Comparison of ENCODE assay signal across 9 cellular contexts in genomic region chr2:118310878-118311442, GRCh38.
DNase-seq lines count a peak whose midpoint lies in the region; ATAC-seq and TF ChIP-seq lines count a peak whose summit lies in the region.
"Had no signal": no experiment of that assay in that cellular context is flagged by ENCODE, and none has a peak within 500 bp of the region (broad histone marks: within the 10 kb centered on the region; RNA-seq: fewer than 3 reads in every experiment).

No MANE protein-coding gene starts in this region.

- H3K36me3 ChIP-seq in adipocyte (ENCODE audit: control insufficient read depth, insufficient read depth, low read length, severe bottlenecking) (no peaks in the 10 kb centered on the region), kidney epithelial cell (ENCODE audit: control insufficient read depth, insufficient read depth, low read length) (no peaks in the 10 kb centered on the region), thoracic aorta (no peaks in the 10 kb centered on the region)

- peak overlapping the region; percentile 84 for H3K4me3 ChIP-seq in adipocyte (ENCODE audit: low read length)
- H3K4me3 ChIP-seq in kidney epithelial cell (ENCODE audit: low read depth, low read length) = peak overlapping the region; percentile 57
- H3K4me3 ChIP-seq in thoracic aorta = peak overlapping the region; percentile 78

- H3K4me1 ChIP-seq in adipocyte (ENCODE audit: control insufficient read depth, insufficient read depth, low read length) (peaks cover 7% of the 10 kb centered on the region), thoracic aorta (ENCODE audit: control insufficient read depth in 1 of 2, low read depth in 2 of 2) (peaks cover 0 to 4% of the 10 kb centered on the region in 2 donors)

- no peak overlapping the region for H3K27ac ChIP-seq in thoracic aorta

- peak overlapping the region; percentile 91 for H3K9ac ChIP-seq in adipocyte (ENCODE audit: low read length)

- CTCF ChIA-PET in activated CD8-positive, alpha-beta memory T cell treated with anti-CD3 and anti-CD28 coated beads, Interleukin-2, amount 10 ng/mL, durations not matched to agents 7 days and 5 days (lab: Charles Lee) = no interaction called here

- H3K27ac Mint-ChIP-seq in activated CD8-positive, alpha-beta memory T cell treated with anti-CD3 and anti-CD28 coated beads, Interleukin-2, amount 10 ng/mL, durations not matched to agents 7 days and 5 days = peak overlapping the region; percentile 86

- peaks cover 5% of the 10 kb centered on the region for H3K4me1 Mint-ChIP-seq in activated CD8-positive, alpha-beta memory T cell treated with anti-CD3 and anti-CD28 coated beads, Interleukin-2, amount 10 ng/mL, durations not matched to agents 7 days and 5 days

- ATAC-seq in activated CD8-positive, alpha-beta memory T cell treated with anti-CD3 and anti-CD28 coated beads, Interleukin-2, amount 10 ng/mL, durations not matched to agents 7 days and 5 days = no peak
- no peak for ATAC-seq in thoracic aorta (ENCODE audit: insufficient number of reproducible peaks, low FRiP score, low read depth)
- ATAC-seq: left lobe of liver had no signal

- DNase-seq in activated CD8-positive, alpha-beta memory T cell treated with anti-CD3 and anti-CD28 coated beads, Interleukin-2, amount 10 ng/mL, durations not matched to agents 7 days and 5 days = no peak
- DNase-seq in activated CD8-positive, alpha-beta memory T cell treated with anti-CD3 and anti-CD28 coated beads for 24 hours = no peak
- DNase-seq in adipocyte (ENCODE audit: low read depth) (no peak), kidney epithelial cell (ENCODE audit: low read depth) (no peak), thoracic aorta (ENCODE audit: low spot score) (no peak), COLO829 (ENCODE audit: low spot score) (no peak), Ammon's horn (ENCODE audit: low spot score) (no peak), amniotic stem cell (lab: John Stamatoyannopoulos, UW) (no peak)

- H3K9me3 ChIP-seq in adipocyte (ENCODE audit: control insufficient read depth, low read length) (no peaks in the 10 kb centered on the region), thoracic aorta (no peaks in the 10 kb centered on the region)

- H3K4me3 Mint-ChIP-seq in activated CD8-positive, alpha-beta memory T cell treated with anti-CD3 and anti-CD28 coated beads, Interleukin-2, amount 10 ng/mL, durations not matched to agents 7 days and 5 days = peak overlapping the region; percentile 75

- no peaks in the 10 kb centered on the region for H3K36me3 Mint-ChIP-seq in activated CD8-positive, alpha-beta memory T cell treated with anti-CD3 and anti-CD28 coated beads, Interleukin-2, amount 10 ng/mL, durations not matched to agents 7 days and 5 days

- peaks cover 22% of the 10 kb centered on the region for H3K27me3 Mint-ChIP-seq in activated CD8-positive, alpha-beta memory T cell treated with anti-CD3 and anti-CD28 coated beads, Interleukin-2, amount 10 ng/mL, durations not matched to agents 7 days and 5 days

- H3K9me3 Mint-ChIP-seq in activated CD8-positive, alpha-beta memory T cell treated with anti-CD3 and anti-CD28 coated beads, Interleukin-2, amount 10 ng/mL, durations not matched to agents 7 days and 5 days (ENCODE audit: low read depth) = no peaks in the 10 kb centered on the region

- H3K27me3 ChIP-seq in adipocyte (replicated peaks; ENCODE audit: control insufficient read depth, insufficient read depth, low read length) (no peaks in the 10 kb centered on the region), kidney epithelial cell (ENCODE audit: control insufficient read depth, insufficient read depth, low read length) (no peaks in the 10 kb centered on the region), thoracic aorta (replicated peaks; ENCODE audit: insufficient read depth) (peaks cover 4% of the 10 kb centered on the region)

- TF ChIP-seq CTCF in kidney epithelial cell (IDR thresholded peaks at IDR 0.05; ENCODE audit: insufficient read depth, low read length, poor library complexity, severe bottlenecking) = no peak
- TF ChIP-seq CTCF in thoracic aorta (IDR thresholded peaks at IDR 0.05) = no peak
